In genomic region chr2:119290859-119291587, GRCh38 we compare ENCODE assay signal across 8 cellular contexts.
DNase-seq lines count a peak whose midpoint lies in the region; ATAC-seq, FAIRE-seq and TF ChIP-seq lines count a peak whose summit lies in the region.

No MANE protein-coding gene starts in this region.

- H3K79me2 ChIP-seq in SU-DHL-6 (ENCODE audit: insufficient read depth, low read length), result no peaks in the 10 kb centered on the region
- no peaks in the 10 kb centered on the region for H3K79me2 ChIP-seq in GM12878 (ENCODE audit: control insufficient read depth, insufficient read depth, low read length)

- intact Hi-C loops in GM12878 (cut with micrococcal nuclease; ENCODE audit: unreplicated experiment), result no loop called here

- no peak for TF ChIP-seq EP300 in GM12878 (IDR thresholded peaks at IDR 0.05; ENCODE audit: borderline replicate concordance in 1 of 2, control insufficient read depth in 1 of 2, low read depth in 2 of 2, low read length in 2 of 2)

- no peaks in the 10 kb centered on the region for H3K4me1 ChIP-seq in GM12878 (ENCODE audit: control insufficient read depth, insufficient read depth, low read length)

- POLR2A ChIA-PET in GM12878 (lab: Charles Lee), result no interaction called here

- H3K9me3 ChIP-seq in SU-DHL-6 (ENCODE audit: insufficient read depth, low read length) (no peaks in the 10 kb centered on the region), GM12878 (replicated peaks; ENCODE audit: control insufficient read depth, insufficient read depth, low read length) (no peaks in the 10 kb centered on the region)

- no peak overlapping the region for H3K9ac ChIP-seq in SU-DHL-6 (ENCODE audit: low read length)
- no peak overlapping the region for H3K9ac ChIP-seq in GM12878 (ENCODE audit: control insufficient read depth, insufficient read depth, low read length)

- no peaks in the 10 kb centered on the region for H3K27me3 ChIP-seq in SU-DHL-6 (ENCODE audit: low read length)
- no peaks in the 10 kb centered on the region for H3K27me3 ChIP-seq in GM12878 (replicated peaks in 1 of 2; ENCODE audit: control insufficient read depth in 2 of 2, insufficient read depth in 2 of 2, low read length in 1 of 2)

- in situ Hi-C loops in GM12878 (cut with MboI), result no loop called here

- H4K20me1 ChIP-seq in SU-DHL-6 (ENCODE audit: low read depth, low read length), result no peaks in the 10 kb centered on the region
- H4K20me1 ChIP-seq in GM12878 (ENCODE audit: control insufficient read depth, insufficient read depth), result no peaks in the 10 kb centered on the region

- no peak for DNase-seq in AG09319 (ENCODE audit: extremely low read depth, low read depth)
- peak; percentile 68 for DNase-seq in MV-4-11 (lab: John Stamatoyannopoulos, UW)
- DNase-seq in GM12878 (ENCODE audit: low read depth, low spot score), result no peak
- peak; percentile 63 for DNase-seq in iris pigment epithelial cell (ENCODE audit: low read depth)
- peak; percentile 63 to 80 for DNase-seq in stimulated activated CD4-positive, alpha-beta T cell treated with anti-CD3 and anti-CD28 coated beads, Interleukin-2, amount 100 ng/mL, for 48 hours

- no peak for TF ChIP-seq POLR2A in GM12878 (IDR thresholded peaks at IDR 0.05; ENCODE audit: low read depth, low read length)

- TF ChIP-seq RAD21 in GM12878 (IDR thresholded peaks at IDR 0.05; ENCODE audit: insufficient read depth, low read depth, low read length), result peak; percentile 31; the same call in 1 of the 2 replicates

- H3K4me3 ChIP-seq in SU-DHL-6 (ENCODE audit: insufficient read depth, low read length, poor library complexity, severe bottlenecking) (no peak overlapping the region), GM12878 (no peak overlapping the region)

- ATAC-seq in GM19395 (IDR thresholded peaks at IDR 0.05; ENCODE audit: unreplicated experiment), result peak; percentile 91
- ATAC-seq in GM12878, result peak; percentile 54; the same call in 2 of the 3 replicates
- ATAC-seq in HG02938 (IDR thresholded peaks at IDR 0.05; ENCODE audit: unreplicated experiment), result no peak

- CTCF ChIA-PET in GM12878 (lab: Yijun Ruan, JAX), result no interaction called here

- no peak for FAIRE-seq in GM12878 (lab: Jason Lieb, UNC)

- H3K36me3 ChIP-seq in SU-DHL-6 (ENCODE audit: low read length), result no peaks in the 10 kb centered on the region
- no peaks in the 10 kb centered on the region for H3K36me3 ChIP-seq in GM12878 (ENCODE audit: control insufficient read depth in 2 of 2, insufficient read depth in 2 of 2, low read length in 1 of 2)

- RAD21 ChIA-PET in GM12878 (lab: Charles Lee; ENCODE audit: unreplicated experiment), result interaction anchor here (1.1 kb wide), 1 partner anchor 21 kb away, joined by 3 read pairs; no protein-coding TSS in a partner anchor

- no peaks in the 10 kb centered on the region for H3F3A ChIP-seq in SU-DHL-6 (ENCODE audit: insufficient read depth)

- WGBS in GM12878 (ENCODE audit: insufficient coverage, insufficient replicate concordance, low lambda C conversion rate, missing lambda C conversion rate), result 78% methylated on average over 15 of the region's 15 CpGs

- H3K4me2 ChIP-seq in SU-DHL-6 (ENCODE audit: low read depth, low read length, poor library complexity, severe bottlenecking), result no peak overlapping the region
- no peak overlapping the region for H3K4me2 ChIP-seq in GM12878 (ENCODE audit: control insufficient read depth, insufficient read depth)

- no peaks in the 10 kb centered on the region for H3K9me2 ChIP-seq in SU-DHL-6 (replicated peaks; ENCODE audit: insufficient read depth, low read length)

- peak; percentile 41 for TF ChIP-seq CTCF in AG09319 (IDR thresholded peaks at IDR 0.05; ENCODE audit: low read depth, low read length)
- peak; percentile 55 for TF ChIP-seq CTCF in SU-DHL-6 (IDR thresholded peaks at IDR 0.05; ENCODE audit: insufficient read depth, low read length, poor library complexity, severe bottlenecking)
- TF ChIP-seq CTCF in GM12878 (IDR thresholded peaks at IDR 0.05 in 2 of 3, conservative IDR thresholded peaks at IDR 0.05 in 1 of 3; ENCODE audit: control insufficient read depth in 2 of 3, extremely low read depth in 1 of 3, insufficient read depth in 1 of 3, low read depth in 3 of 3, low read length in 3 of 3), result peak; percentile 9 to 15 (median 11); a peak in 2 of 6 replicates

- SMC1A ChIA-PET in GM12878 (lab: Charles Lee; ENCODE audit: uncharacterized antibody, unreplicated experiment), result interaction anchor here (1.0 kb wide), 1 partner anchor 9 kb away, joined by 3 read pairs; no protein-coding TSS in a partner anchor

- no peak overlapping the region for H2AFZ ChIP-seq in SU-DHL-6 (ENCODE audit: low read depth, low read length, severe bottlenecking)
- no peak overlapping the region for H2AFZ ChIP-seq in GM12878 (ENCODE audit: control insufficient read depth, low read depth, low read length)

- no peak overlapping the region for H3K27ac ChIP-seq in SU-DHL-6 (ENCODE audit: low read depth, low read length)
- no peak overlapping the region for H3K27ac ChIP-seq in GM12878 (ENCODE audit: control insufficient read depth, insufficient read depth)

- no TSS peak for BruUV-seq in GM12878 (replicated peaks; lab: Mats Ljungman, UMichigan)

TF ChIP-seq in GM12878, 131 proteins besides CTCF, POLR2A, EP300 and RAD21:
- TF ChIP-seq FOXK2 (IDR thresholded peaks at IDR 0.05), result no peak
- 0 out of 2 replicates have a peak, but pooled peaks have one; percentile 15 for TF ChIP-seq PKNOX1 (IDR thresholded peaks at IDR 0.05)

Comparison
In these comparisons a context has a peak if more than half of its experiments do, and no peak if none do; other contexts are left out.
1. DNase-seq: peak in MV-4-11 (single experiment), iris pigment epithelial cell (single experiment) and stimulated activated CD4-positive, alpha-beta T cell treated with anti-CD3 and anti-CD28 coated beads, Interleukin-2, amount 100 ng/mL, for 48 hours (2 of 2); none in AG09319 (single experiment) and GM12878 (single experiment).
2. Peak in every context shown above with its lines, with median percentiles within 50 percentile points of each other: CTCF ChIP-seq.